1 cellular context compared by ENCODE assay signal in the genomic region with DNA sequence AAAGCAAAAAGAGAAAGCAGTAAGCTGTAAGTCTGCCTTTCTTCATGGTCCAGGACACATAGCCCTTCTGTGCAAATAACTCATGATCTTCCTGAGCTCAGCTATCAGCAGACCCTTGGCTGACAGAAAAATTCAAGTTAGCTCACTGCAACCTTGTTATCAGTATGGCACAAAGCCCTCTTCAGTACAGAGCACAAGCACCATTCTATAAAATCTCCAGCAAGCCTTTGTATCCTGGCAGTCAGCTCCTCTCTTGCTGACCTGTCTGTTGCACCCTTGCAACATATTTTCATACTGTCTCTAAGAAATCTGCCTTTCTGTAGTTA.
TF ChIP-seq lines count a peak whose summit lies in the region.

No MANE protein-coding gene starts in this region.

TF ChIP-seq in GM23338, 12 proteins besides CTCF, POLR2A, EP300 and RAD21 (continued from another document):
- TF ChIP-seq, protein P1, sequence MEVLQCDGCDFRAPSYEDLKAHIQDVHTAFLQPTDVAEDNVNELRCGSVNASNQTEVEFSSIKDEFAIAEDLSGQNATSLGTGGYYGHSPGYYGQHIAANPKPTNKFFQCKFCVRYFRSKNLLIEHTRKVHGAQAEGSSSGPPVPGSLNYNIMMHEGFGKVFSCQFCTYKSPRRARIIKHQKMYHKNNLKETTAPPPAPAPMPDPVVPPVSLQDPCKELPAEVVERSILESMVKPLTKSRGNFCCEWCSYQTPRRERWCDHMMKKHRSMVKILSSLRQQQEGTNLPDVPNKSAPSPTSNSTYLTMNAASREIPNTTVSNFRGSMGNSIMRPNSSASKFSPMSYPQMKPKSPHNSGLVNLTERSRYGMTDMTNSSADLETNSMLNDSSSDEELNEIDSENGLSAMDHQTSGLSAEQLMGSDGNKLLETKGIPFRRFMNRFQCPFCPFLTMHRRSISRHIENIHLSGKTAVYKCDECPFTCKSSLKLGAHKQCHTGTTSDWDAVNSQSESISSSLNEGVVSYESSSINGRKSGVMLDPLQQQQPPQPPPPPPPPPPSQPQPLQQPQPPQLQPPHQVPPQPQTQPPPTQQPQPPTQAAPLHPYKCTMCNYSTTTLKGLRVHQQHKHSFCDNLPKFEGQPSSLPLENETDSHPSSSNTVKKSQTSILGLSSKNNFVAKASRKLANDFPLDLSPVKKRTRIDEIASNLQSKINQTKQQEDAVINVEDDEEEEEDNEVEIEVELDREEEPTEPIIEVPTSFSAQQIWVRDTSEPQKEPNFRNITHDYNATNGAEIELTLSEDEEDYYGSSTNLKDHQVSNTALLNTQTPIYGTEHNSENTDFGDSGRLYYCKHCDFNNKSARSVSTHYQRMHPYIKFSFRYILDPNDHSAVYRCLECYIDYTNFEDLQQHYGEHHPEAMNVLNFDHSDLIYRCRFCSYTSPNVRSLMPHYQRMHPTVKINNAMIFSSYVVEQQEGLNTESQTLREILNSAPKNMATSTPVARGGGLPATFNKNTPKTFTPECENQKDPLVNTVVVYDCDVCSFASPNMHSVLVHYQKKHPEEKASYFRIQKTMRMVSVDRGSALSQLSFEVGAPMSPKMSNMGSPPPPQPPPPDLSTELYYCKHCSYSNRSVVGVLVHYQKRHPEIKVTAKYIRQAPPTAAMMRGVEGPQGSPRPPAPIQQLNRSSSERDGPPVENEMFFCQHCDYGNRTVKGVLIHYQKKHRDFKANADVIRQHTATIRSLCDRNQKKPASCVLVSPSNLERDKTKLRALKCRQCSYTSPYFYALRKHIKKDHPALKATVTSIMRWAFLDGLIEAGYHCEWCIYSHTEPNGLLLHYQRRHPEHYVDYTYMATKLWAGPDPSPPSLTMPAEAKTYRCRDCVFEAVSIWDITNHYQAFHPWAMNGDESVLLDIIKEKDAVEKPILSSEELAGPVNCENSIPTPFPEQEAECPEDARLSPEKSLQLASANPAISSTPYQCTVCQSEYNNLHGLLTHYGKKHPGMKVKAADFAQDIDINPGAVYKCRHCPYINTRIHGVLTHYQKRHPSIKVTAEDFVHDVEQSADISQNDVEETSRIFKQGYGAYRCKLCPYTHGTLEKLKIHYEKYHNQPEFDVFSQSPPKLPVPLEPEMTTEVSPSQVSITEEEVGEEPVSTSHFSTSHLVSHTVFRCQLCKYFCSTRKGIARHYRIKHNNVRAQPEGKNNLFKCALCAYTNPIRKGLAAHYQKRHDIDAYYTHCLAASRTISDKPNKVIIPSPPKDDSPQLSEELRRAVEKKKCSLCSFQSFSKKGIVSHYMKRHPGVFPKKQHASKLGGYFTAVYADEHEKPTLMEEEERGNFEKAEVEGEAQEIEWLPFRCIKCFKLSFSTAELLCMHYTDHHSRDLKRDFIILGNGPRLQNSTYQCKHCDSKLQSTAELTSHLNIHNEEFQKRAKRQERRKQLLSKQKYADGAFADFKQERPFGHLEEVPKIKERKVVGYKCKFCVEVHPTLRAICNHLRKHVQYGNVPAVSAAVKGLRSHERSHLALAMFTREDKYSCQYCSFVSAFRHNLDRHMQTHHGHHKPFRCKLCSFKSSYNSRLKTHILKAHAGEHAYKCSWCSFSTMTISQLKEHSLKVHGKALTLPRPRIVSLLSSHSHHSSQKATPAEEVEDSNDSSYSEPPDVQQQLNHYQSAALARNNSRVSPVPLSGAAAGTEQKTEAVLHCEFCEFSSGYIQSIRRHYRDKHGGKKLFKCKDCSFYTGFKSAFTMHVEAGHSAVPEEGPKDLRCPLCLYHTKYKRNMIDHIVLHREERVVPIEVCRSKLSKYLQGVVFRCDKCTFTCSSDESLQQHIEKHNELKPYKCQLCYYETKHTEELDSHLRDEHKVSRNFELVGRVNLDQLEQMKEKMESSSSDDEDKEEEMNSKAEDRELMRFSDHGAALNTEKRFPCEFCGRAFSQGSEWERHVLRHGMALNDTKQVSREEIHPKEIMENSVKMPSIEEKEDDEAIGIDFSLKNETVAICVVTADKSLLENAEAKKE (CRISPR knock-in tag; IDR thresholded peaks at IDR 0.05): no peak
- TF ChIP-seq EZH2 (IDR thresholded peaks at IDR 0.05; ENCODE audit: low read depth, unreplicated experiment): no peak
- TF ChIP-seq ZNF331 (CRISPR knock-in tag; IDR thresholded peaks at IDR 0.05; ENCODE audit: low read depth): no peak
- TF ChIP-seq ZNF114 (CRISPR knock-in tag; IDR thresholded peaks at IDR 0.05): no peak
- no peak for TF ChIP-seq POLR2AphosphoS5 (IDR thresholded peaks at IDR 0.05; ENCODE audit: low read depth)
- TF ChIP-seq STAT1 (IDR thresholded peaks at IDR 0.05; ENCODE audit: unreplicated experiment): no peak
- TF ChIP-seq NANOG (IDR thresholded peaks at IDR 0.05; ENCODE audit: borderline replicate concordance): no peak
- no peak for TF ChIP-seq JUNB (IDR thresholded peaks at IDR 0.05; ENCODE audit: unreplicated experiment)
- TF ChIP-seq CREB1 (CRISPR knock-in tag; IDR thresholded peaks at IDR 0.05; ENCODE audit: low read depth): no peak
- TF ChIP-seq EZH2phosphoT487 (IDR thresholded peaks at IDR 0.05; ENCODE audit: unreplicated experiment): no peak
